In genomic region chr1:162033445-162033844, GRCh38 we compare ENCODE assay signal across 21 cellular contexts. TPM values are rescaled to one million over a fixed set of nuclear protein-coding genes. Genes with fewer than 3 reads are reported as not detected.
DNase-seq lines count a peak whose midpoint lies in the region; ATAC-seq, FAIRE-seq and TF ChIP-seq lines count a peak whose summit lies in the region.
"Had no signal": no experiment of that assay in that cellular context is flagged by ENCODE, and none has a peak within 500 bp of the region (broad histone marks: within the 10 kb centered on the region; RNA-seq: fewer than 3 reads in every experiment).

No MANE protein-coding gene starts in this region.

- H3K9me3 ChIP-seq in psoas muscle = no peaks in the 10 kb centered on the region
- no peaks in the 10 kb centered on the region for H3K9me3 ChIP-seq in spleen
- H3K9me3 ChIP-seq: tibial nerve had no signal

- H3K27me3 ChIP-seq in psoas muscle (ENCODE audit: insufficient read depth in 3 of 3, low read length in 2 of 3) = no peaks in the 10 kb centered on the region
- peaks cover 0 to 58% (median 0%) of the 10 kb centered on the region in 7 donors for H3K27me3 ChIP-seq in spleen (replicated peaks in 1 of 7)
- H3K27me3 ChIP-seq: tibial nerve had no signal

- no peak for FAIRE-seq in GM12891 (lab: Jason Lieb, UNC)
- FAIRE-seq: endometrium, GM19239 had no signal

- no peak overlapping the region for H3K4me3 ChIP-seq in psoas muscle
- H3K4me3 ChIP-seq in spleen = no peak overlapping the region
- H3K4me3 ChIP-seq: lung, tibial nerve had no signal

- no peak for TF ChIP-seq POLR2A in spleen (IDR thresholded peaks at IDR 0.05)
- TF ChIP-seq POLR2A in GM12891 (IDR thresholded peaks at IDR 0.05; ENCODE audit: low read depth, low read length) = no peak

- in situ Hi-C loops in G401 (cut with HindIII; ENCODE audit: low sequenced_read_pairs) = no loop called here

- ATAC-seq in left cardiac atrium (peak; percentile 86), psoas muscle (peak; percentile 86 to 95 (median 90)), GM21717 (IDR thresholded peaks at IDR 0.05; ENCODE audit: unreplicated experiment) (no peak)
- ATAC-seq: activated CD8-positive, alpha-beta memory T cell treated with anti-CD3 and anti-CD28 coated beads, Interleukin-2, amount 10 ng/mL, durations not matched to agents 7 days and 5 days; sciatic nerve had no signal

- intact Hi-C loops in left cardiac atrium (cut with DNase I) = no loop called here
- intact Hi-C loops in psoas muscle (cut with DNase I) = no loop called here
- intact Hi-C loops in spleen (cut with DNase I; ENCODE audit: low total_unique reads) = loop anchor here (10.0 kb wide), 1 partner anchor 239 kb away; no protein-coding TSS in a partner anchor

- WGBS in psoas muscle, 3 donors = 20 to 35% (median 26%) methylated on average over 8 of the region's 8 CpGs
- 61 to 73% (median 68%) methylated on average over 7 to 8 of the region's 8 CpGs for WGBS in spleen, 5 donors

- H3K36me3 ChIP-seq in psoas muscle (ENCODE audit: insufficient read depth in 1 of 2, low read depth in 1 of 2) (no peaks in the 10 kb centered on the region), spleen (no peaks in the 10 kb centered on the region)
- H3K36me3 ChIP-seq: tibial nerve had no signal

- DNase-seq in COLO668 (lab: John Stamatoyannopoulos, UW; ENCODE audit: unreplicated experiment) (peak; percentile 37), NCI-H69 (lab: John Stamatoyannopoulos, UW) (peak; percentile 67), left cardiac atrium (peak; percentile 52), psoas muscle (peak; percentile 42 to 65), spleen (no peak), GM12891 (ENCODE audit: insufficient read length, low spot score) (no peak), G401 (ENCODE audit: low spot score) (no peak)
- DNase-seq: activated CD4-positive, CD25-positive, alpha-beta regulatory T cell treated with anti-CD3 and anti-CD28 coated beads, Interleukin-2, amount 50 U/mL, for 72 hours; activated CD8-positive, alpha-beta memory T cell treated with anti-CD3 and anti-CD28 coated beads, Interleukin-2, amount 10 ng/mL, durations not matched to agents 7 days and 5 days; DMS53; foreskin fibroblast; NCI-H2029; stimulated activated CD4-positive, alpha-beta T cell treated with anti-CD3 and anti-CD28 coated beads, Interleukin-4, amount 100 ng/mL, for 1 hour; stimulated activated CD8-positive, alpha-beta memory T cell treated with anti-CD3 and anti-CD28 coated beads, Interleukin-4, amount 100 ng/mL, for 48 hours had no signal

- no peak for TF ChIP-seq CTCF in psoas muscle (IDR thresholded peaks at IDR 0.05)
- TF ChIP-seq CTCF in spleen (IDR thresholded peaks at IDR 0.05 in 8 of 11, conservative IDR thresholded peaks at IDR 0.05 in 3 of 11) = no peak

- H3K4me1 ChIP-seq in psoas muscle (peaks cover 8% of the 10 kb centered on the region), spleen (no peaks in the 10 kb centered on the region)

- peak overlapping the region; percentile 58 for H3K27ac ChIP-seq in psoas muscle
- no peak overlapping the region for H3K27ac ChIP-seq in spleen
- H3K27ac ChIP-seq: tibial nerve had no signal

TF ChIP-seq in GM12891, 5 proteins besides CTCF, POLR2A, EP300 and RAD21:
- TF ChIP-seq SPI1 (IDR thresholded peaks at IDR 0.05; ENCODE audit: low read depth, low read length) = no peak
- no peak for TF ChIP-seq PAX5 (IDR thresholded peaks at IDR 0.05; ENCODE audit: insufficient read depth, low read length, severe bottlenecking)
- TF ChIP-seq POLR2AphosphoS5 (IDR thresholded peaks at IDR 0.05; ENCODE audit: low read depth, low read length) = no peak
- TF ChIP-seq TAF1 (IDR thresholded peaks at IDR 0.05; ENCODE audit: low read depth, low read length) = no peak
- no peak for TF ChIP-seq POU2F2 (IDR thresholded peaks at IDR 0.05; ENCODE audit: low read depth, low read length)

RNA-seq across cellular contexts. Expression of gene OLFML2B, which starts 9.8 kb away (rescaled TPM):
- total RNA-seq in left cardiac atrium (10 to 100 TPM in 1 of 2 donors, 1 to 10 TPM in 1; 5.8 to 11.4 TPM), psoas muscle (1 to 10 TPM; 2.2 to 9.5 (median 5.6) TPM), spleen (10 to 100 TPM in 6 of 7 donors, 1 to 10 TPM in 1; 6.5 to 39.7 (median 17.9) TPM)
- polyA plus RNA-seq in psoas muscle (1 to 10 TPM; 1.4 to 3.8 (median 2.1) TPM), spleen (1 to 10 TPM; 3.0 to 3.5 (median 3.3) TPM)
- not detected for polyA plus RNA-seq in GM12891 (2012; ENCODE audit: low read depth, missing spikeins)
- 0.31 TPM in 1 of 2 replicates, not detected in the other for total RNA-seq in G401 (2014; rRNA removed; shearing (Covaris generic))
- total RNA-seq: activated CD8-positive, alpha-beta memory T cell treated with anti-CD3 and anti-CD28 coated beads, Interleukin-2, amount 10 ng/mL, durations not matched to agents 7 days and 5 days; T-helper 2 cell treated with Interferon-gamma antibody and Interleukin-4, amounts not matched to agents 100 ng/mL and 5 ng/mL, for 36 hours had no signal

RNA-seq across cellular contexts. Expression of gene NOS1AP, which starts 36.0 kb away (rescaled TPM):
- total RNA-seq in left cardiac atrium (1 to 10 TPM; 1.8 to 2.8 TPM), psoas muscle (under 1 TPM; 0.14 to 0.76 (median 0.49) TPM), spleen (1 to 10 TPM in 2 of 7 donors, under 1 TPM in 5; 0.23 to 1.7 (median 0.61) TPM)
- polyA plus RNA-seq in psoas muscle (under 1 TPM; 0.10 to 0.18 (median 0.10) TPM), spleen (under 1 TPM in 1 of 3 donors, not detected in 2; 0.16 TPM)
- not detected for polyA plus RNA-seq in GM12891 (2012; ENCODE audit: low read depth, missing spikeins)
- total RNA-seq in G401 (2014; rRNA removed; shearing (Covaris generic)) = 0.06 and 0.20 TPM in 2 replicates
- total RNA-seq: activated CD8-positive, alpha-beta memory T cell treated with anti-CD3 and anti-CD28 coated beads, Interleukin-2, amount 10 ng/mL, durations not matched to agents 7 days and 5 days; T-helper 2 cell treated with Interferon-gamma antibody and Interleukin-4, amounts not matched to agents 100 ng/mL and 5 ng/mL, for 36 hours had no signal

Comparison
In these comparisons a context has a peak if more than half of its experiments do, and no peak if none do; other contexts are left out.
1. DNase-seq: peak in COLO668 (single experiment), NCI-H69 (single experiment), left cardiac atrium (single experiment) and psoas muscle (2 of 2); none in spleen (single experiment), GM12891 (single experiment) and G401 (single experiment).